Comparison of ENCODE assay signal across 17 cellular contexts in the genomic region with DNA sequence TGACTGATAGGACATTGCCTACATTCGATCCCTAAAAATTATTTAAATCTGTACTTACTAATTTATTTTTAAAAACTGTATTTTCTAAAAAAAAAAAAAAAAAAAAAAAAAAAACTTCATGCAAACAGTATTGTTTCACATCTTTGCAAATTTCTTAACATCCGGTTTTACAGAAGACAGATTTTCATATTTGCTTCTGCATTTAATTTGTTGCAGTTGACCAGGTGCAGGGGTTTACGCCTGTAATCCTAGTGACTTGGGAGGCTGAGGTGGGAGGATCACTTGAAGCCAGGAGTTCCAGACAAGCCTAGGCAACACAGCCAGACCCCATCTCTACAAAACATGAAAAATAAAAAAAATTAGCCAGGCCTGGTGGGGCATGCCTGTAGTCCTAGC. TPM values are rescaled to one million over a fixed set of nuclear protein-coding genes. Genes with fewer than 3 reads are reported as not detected.
A peak's percentile ranks its signal among the peaks of the same experiment; 100 is the strongest.
DNase-seq lines count a peak whose midpoint lies in the region; ATAC-seq, FAIRE-seq and TF ChIP-seq lines count a peak whose summit lies in the region.
"Had no signal": no experiment of that assay in that cellular context is flagged by ENCODE, and none has a peak within 500 bp of the region (broad histone marks: within the 10 kb centered on the region; RNA-seq: fewer than 3 reads in every experiment).

No MANE protein-coding gene starts in this region.

- CTCF ChIA-PET in GM12878 (lab: Yijun Ruan, JAX): interaction anchor here (1.4 kb wide), 1 partner anchor 13 kb away, joined by 6 read pairs; no protein-coding TSS in a partner anchor
- CTCF ChIA-PET in Calu3 (lab: Charles Lee): no interaction called here

- H3K4me1 ChIP-seq in HUES6 (ENCODE audit: control insufficient read depth, insufficient read depth, low read length): peaks cover 27% of the 10 kb centered on the region
- H3K4me1 ChIP-seq in GM12878 (ENCODE audit: control insufficient read depth, insufficient read depth, low read length): peaks cover 31% of the 10 kb centered on the region
- peaks cover 5% of the 10 kb centered on the region for H3K4me1 ChIP-seq in mesendoderm (ENCODE audit: control insufficient read depth, low read depth, low read length)
- peaks cover 0 to 20% (median 3%) of the 10 kb centered on the region in 3 donors for H3K4me1 ChIP-seq in esophagus squamous epithelium
- H3K4me1 ChIP-seq in effector memory CD4-positive, alpha-beta T cell (ENCODE audit: control insufficient read depth, insufficient read depth, low read length, poor library complexity, severe bottlenecking): no peaks in the 10 kb centered on the region

- no peak overlapping the region for H4K8ac ChIP-seq in mesendoderm (ENCODE audit: low read depth, low read length)

- ATAC-seq in GM12878: no peak
- ATAC-seq: Right ventricle myocardium inferior had no signal

- no peak overlapping the region for H3K9ac ChIP-seq in HUES6 (ENCODE audit: low read length)
- H3K9ac ChIP-seq in GM12878 (ENCODE audit: control insufficient read depth, insufficient read depth, low read length): no peak overlapping the region
- H3K9ac ChIP-seq in mesendoderm (ENCODE audit: low read length): no peak overlapping the region
- H3K9ac ChIP-seq: SK-N-SH had no signal

- H3K9me3 ChIP-seq in HUES6 (ENCODE audit: control insufficient read depth, insufficient read depth, low read depth, low read length) (no peaks in the 10 kb centered on the region), GM12878 (replicated peaks; ENCODE audit: control insufficient read depth, insufficient read depth, low read length) (peaks cover 5% of the 10 kb centered on the region; the same call in 2 of the 3 replicates), esophagus squamous epithelium (no peaks in the 10 kb centered on the region)
- H3K9me3 ChIP-seq in effector memory CD4-positive, alpha-beta T cell (ENCODE audit: control insufficient read depth, low read length): no peaks in the 10 kb centered on the region
- H3K9me3 ChIP-seq: SK-N-SH had no signal

- no peaks in the 10 kb centered on the region for H3K79me1 ChIP-seq in mesendoderm (ENCODE audit: low read length)

- H3K27ac ChIP-seq in HUES6 (ENCODE audit: low read depth, low read length): peak overlapping the region; percentile 52; the same call in 1 of the 2 replicates
- 0 out of 2 replicates have a peak overlapping the region, but pooled peaks have one; percentile 22 for H3K27ac ChIP-seq in GM12878 (ENCODE audit: control insufficient read depth, insufficient read depth)
- H3K27ac ChIP-seq in mesendoderm (ENCODE audit: low read depth, low read length): no peak overlapping the region
- H3K27ac ChIP-seq in esophagus squamous epithelium: no peak overlapping the region
- H3K27ac ChIP-seq in effector memory CD4-positive, alpha-beta T cell (ENCODE audit: insufficient read depth, low read length, poor library complexity, severe bottlenecking): no peak overlapping the region

- no peak for TF ChIP-seq CTCF in GM12878 (IDR thresholded peaks at IDR 0.05 in 2 of 3, conservative IDR thresholded peaks at IDR 0.05 in 1 of 3; ENCODE audit: control insufficient read depth in 2 of 3, extremely low read depth in 1 of 3, insufficient read depth in 1 of 3, low read depth in 3 of 3, low read length in 3 of 3)
- TF ChIP-seq CTCF in esophagus squamous epithelium (IDR thresholded peaks at IDR 0.05): no peak
- no peak for TF ChIP-seq CTCF in Calu3 (IDR thresholded peaks at IDR 0.05; ENCODE audit: unreplicated experiment)

- no peak overlapping the region for H3K23ac ChIP-seq in mesendoderm (ENCODE audit: low read length)

- no peak overlapping the region for H2BK5ac ChIP-seq in mesendoderm (ENCODE audit: low read length)

- H3K27me3 Mint-ChIP-seq in Calu3 (ENCODE audit: unreplicated experiment): no peaks in the 10 kb centered on the region
- H3K27me3 Mint-ChIP-seq: CD4-positive, alpha-beta memory T cell had no signal

- in situ Hi-C loops in GM12878 (cut with MboI): no loop called here

- no TSS peak for BruUV-seq in GM12878 (replicated peaks; lab: Mats Ljungman, UMichigan)
- no TSS peak for BruUV-seq in Calu3 (replicated peaks; lab: Mats Ljungman, UMichigan)

- H3K27ac Mint-ChIP-seq in Calu3 (ENCODE audit: unreplicated experiment): no peak overlapping the region
- H3K27ac Mint-ChIP-seq: CD4-positive, alpha-beta memory T cell had no signal

- H3K4ac ChIP-seq in mesendoderm (ENCODE audit: low read depth, low read length): peak overlapping the region; percentile 73

- WGBS in GM12878 (ENCODE audit: insufficient coverage, insufficient replicate concordance, low lambda C conversion rate, missing lambda C conversion rate): 23% methylated on average over 3 of the region's 3 CpGs
- no CpG with 5 or more reads among the region's 3 CpGs for WGBS in mesendoderm (ENCODE audit: extremely low coverage, insufficient coverage, low lambda C conversion rate)
- WGBS in esophagus squamous epithelium, 2 donors: 72 to 93% methylated on average over 3 of the region's 3 CpGs

- no peak overlapping the region for H3K56ac ChIP-seq in mesendoderm (ENCODE audit: low read length)

- TF ChIP-seq POLR2A in GM12891 (IDR thresholded peaks at IDR 0.05; ENCODE audit: low read depth, low read length) (no peak), GM12878 (IDR thresholded peaks at IDR 0.05; ENCODE audit: low read depth, low read length) (no peak), esophagus squamous epithelium (IDR thresholded peaks at IDR 0.05) (no peak)

- no peak for TF ChIP-seq EP300 in GM12878 (IDR thresholded peaks at IDR 0.05; ENCODE audit: borderline replicate concordance in 1 of 2, control insufficient read depth in 1 of 2, low read depth in 2 of 2, low read length in 2 of 2)

- H2AK5ac ChIP-seq in mesendoderm (ENCODE audit: low read length): no peak overlapping the region

- no peaks in the 10 kb centered on the region for H3K9me3 Mint-ChIP-seq in Calu3 (ENCODE audit: low read depth, unreplicated experiment)

- RAD21 ChIA-PET in GM12878 (lab: Charles Lee; ENCODE audit: unreplicated experiment): interaction anchor here (0.6 to 2.0 kb wide), 11 partner anchors 8 to 382 kb away, joined by 3 to 11 read pairs (median 4); no protein-coding TSS in a partner anchor

- H3K36me3 Mint-ChIP-seq in Calu3 (ENCODE audit: insufficient read depth, unreplicated experiment): peaks cover 2% of the 10 kb centered on the region

- H2BK15ac ChIP-seq in mesendoderm (replicated peaks; ENCODE audit: low read depth): no peak overlapping the region

- H3K79me2 ChIP-seq in GM12878 (ENCODE audit: control insufficient read depth, insufficient read depth, low read length): peaks cover 86% of the 10 kb centered on the region
- no peaks in the 10 kb centered on the region for H3K79me2 ChIP-seq in mesendoderm (ENCODE audit: control insufficient read depth, insufficient read depth, low read length)

- H4K5ac ChIP-seq in mesendoderm (ENCODE audit: low read length): no peak overlapping the region

- H3K4me3 ChIP-seq in HUES6 (ENCODE audit: low read depth, low read length): no peak overlapping the region
- H3K4me3 ChIP-seq in GM12878: peak overlapping the region; percentile 7; the same call in 1 of the 2 replicates
- no peak overlapping the region for H3K4me3 ChIP-seq in mesendoderm (ENCODE audit: low read length)
- H3K4me3 ChIP-seq in esophagus squamous epithelium: no peak overlapping the region
- no peak overlapping the region for H3K4me3 ChIP-seq in effector memory CD4-positive, alpha-beta T cell (ENCODE audit: insufficient read depth, low read depth, low read length, poor library complexity, severe bottlenecking)

- 0 out of 2 replicates have a peak, but pooled peaks cover 3% of the 10 kb centered on the region for H4K20me1 ChIP-seq in GM12878 (ENCODE audit: control insufficient read depth, insufficient read depth)

- DNase-seq in GM12891 (ENCODE audit: insufficient read length, low spot score): no peak
- DNase-seq in GM12878 (ENCODE audit: low read depth, low spot score): no peak
- DNase-seq in mesendoderm: no peak
- DNase-seq in esophagus squamous epithelium (lab: John Stamatoyannopoulos, UW): no peak
- no peak for DNase-seq in effector memory CD4-positive, alpha-beta T cell
- DNase-seq in NCI-H524 treated with DMSO at 0.1 percent for 48 hours (lab: John Stamatoyannopoulos, UW): no peak
- DNase-seq in Calu3: no peak
- DNase-seq: CD4-positive, alpha-beta memory T cell; KG1; NCI-H1092; NCI-H1694; NCI-H2107; NCI-H69; SK-N-SH had no signal

- intact Hi-C loops in GM12878 (cut with micrococcal nuclease; ENCODE audit: unreplicated experiment) (no loop called here), esophagus squamous epithelium (cut with DNase I) (no loop called here), Calu3 (cut with micrococcal nuclease; ENCODE audit: unreplicated experiment) (no loop called here)

- H3K27me3 ChIP-seq in HUES6 (ENCODE audit: control insufficient read depth, insufficient read depth, low read length) (no peaks in the 10 kb centered on the region), GM12878 (replicated peaks in 1 of 2; ENCODE audit: control insufficient read depth in 2 of 2, insufficient read depth in 2 of 2, low read length in 1 of 2) (no peaks in the 10 kb centered on the region), mesendoderm (ENCODE audit: insufficient read depth, low read length, poor library complexity) (no peaks in the 10 kb centered on the region), esophagus squamous epithelium (no peaks in the 10 kb centered on the region)
- no peaks in the 10 kb centered on the region for H3K27me3 ChIP-seq in effector memory CD4-positive, alpha-beta T cell (replicated peaks; ENCODE audit: control insufficient read depth, insufficient read depth, low read length, poor library complexity, severe bottlenecking)

- TF ChIP-seq RAD21 in GM12878 (IDR thresholded peaks at IDR 0.05; ENCODE audit: insufficient read depth, low read depth, low read length): no peak

- FAIRE-seq in GM12891 (lab: Jason Lieb, UNC) (peak; percentile 57), GM12878 (lab: Jason Lieb, UNC) (no peak)
- FAIRE-seq: D721Med had no signal

- no peak overlapping the region for H2AFZ ChIP-seq in GM12878 (ENCODE audit: control insufficient read depth, low read depth, low read length)

- H3K4me1 Mint-ChIP-seq in Calu3 (ENCODE audit: low read depth, unreplicated experiment): peaks cover 21% of the 10 kb centered on the region

- H3K18ac ChIP-seq in mesendoderm (ENCODE audit: low read length): peak overlapping the region; percentile 31

- H3K4me2 ChIP-seq in GM12878 (ENCODE audit: control insufficient read depth, insufficient read depth): peak overlapping the region; percentile 61
- H3K4me2 ChIP-seq in mesendoderm (ENCODE audit: low read length): no peak overlapping the region
- H3K4me2 ChIP-seq: SK-N-SH had no signal

- no peaks in the 10 kb centered on the region for H3K36me3 ChIP-seq in HUES6 (ENCODE audit: control insufficient read depth, insufficient read depth, low read length)
- peaks cover 0 to 4% of the 10 kb centered on the region in 2 experiments; a peak in 1 of 4 replicates for H3K36me3 ChIP-seq in GM12878 (ENCODE audit: control insufficient read depth in 2 of 2, insufficient read depth in 2 of 2, low read length in 1 of 2)
- no peaks in the 10 kb centered on the region for H3K36me3 ChIP-seq in mesendoderm (ENCODE audit: control insufficient read depth, insufficient read depth, low read length)
- H3K36me3 ChIP-seq in esophagus squamous epithelium: no peaks in the 10 kb centered on the region
- no peaks in the 10 kb centered on the region for H3K36me3 ChIP-seq in effector memory CD4-positive, alpha-beta T cell (ENCODE audit: control insufficient read depth, insufficient read depth, low read length)

- no peak overlapping the region for H3K4me3 Mint-ChIP-seq in Calu3 (ENCODE audit: low read depth, unreplicated experiment)
- H3K4me3 Mint-ChIP-seq: CD4-positive, alpha-beta memory T cell had no signal

- no peak overlapping the region for H2BK120ac ChIP-seq in mesendoderm (ENCODE audit: low read depth, low read length)

- POLR2A ChIA-PET in GM12878 (lab: Charles Lee): interaction anchor here (0.6 to 3.2 kb wide), 7 partner anchors 11 to 217 kb away, joined by 3 to 8 read pairs (median 5); no protein-coding TSS in a partner anchor

- SMC1A ChIA-PET in GM12878 (lab: Charles Lee; ENCODE audit: uncharacterized antibody, unreplicated experiment): interaction anchor here (0.6 to 3.5 kb wide), 6 partner anchors 9 to 242 kb away, joined by 3 to 34 read pairs (median 5); no protein-coding TSS in a partner anchor

RNA-seq across cellular contexts. Expression of a gene that starts 6.4 kb away (rescaled TPM):
- polyA plus RNA-seq in GM12891 (2012; ENCODE audit: low read depth, missing spikeins): 30.5 TPM
- 396 and 457 TPM in 2 replicates for total RNA-seq in GM12878 (2013; cell fraction: nucleolus; rRNA removed)
- 19.0 and 23.6 TPM in 2 replicates for total RNA-seq in GM12878 (2014; rRNA removed)
- total RNA-seq in GM12878 (2014; rRNA removed; fragmentation: Illumina TruSeq; extraction: Trizol): 20.1 and 24.3 TPM in 2 replicates
- 27.0 and 27.3 TPM in 2 replicates for total RNA-seq in GM12878 (2021)
- polyA plus RNA-seq in GM12878 (2011; ENCODE audit: low read depth): 15.6 TPM
- polyA plus RNA-seq in GM12878 (2011; rRNA removed): 50.8 and 53.8 TPM in 2 replicates
- polyA plus RNA-seq in GM12878 (2011; cell fraction: cytosol; rRNA removed): 22.1 and 28.4 TPM in 2 replicates
- 95.4 and 129 TPM in 2 replicates for polyA plus RNA-seq in GM12878 (2011; cell fraction: nucleus; rRNA removed)
- 19.3 and 20.9 TPM in 2 replicates for polyA plus RNA-seq in GM12878 (2012)
- 16.5 and 21.7 TPM in 2 replicates for polyA plus RNA-seq in GM12878 (2014; fragmentation: Illumina TruSeq; extraction: Trizol)
- polyA plus RNA-seq in GM12878 (2014; fragmentation: Nextera tagmentation; extraction: Ambion mirVana): 1 to 10 TPM; 6.3 to 8.9 TPM
- polyA plus RNA-seq in GM12878 (2014; rRNA removed): 18.2 TPM in 2 replicates
- polyA plus RNA-seq in GM12878 (2016; fragmentation: Nextera tagmentation; extraction: Ambion mirVana): 1 to 10 TPM; 7.7 to 8.5 TPM
- polyA minus RNA-seq in GM12878 (2011; rRNA and poly(A)+ RNA removed): 114 and 135 TPM in 2 replicates
- polyA minus RNA-seq in GM12878 (2011; cell fraction: cytosol; rRNA and poly(A)+ RNA removed): 25.4 and 32.1 TPM in 2 replicates
- 165 and 223 TPM in 2 replicates for polyA minus RNA-seq in GM12878 (2011; cell fraction: nucleus; rRNA and poly(A)+ RNA removed)
- polyA plus RNA-seq in mesendoderm (2013, experiment 1 of 2): 4.8 TPM
- 5.4 TPM for polyA plus RNA-seq in mesendoderm (2013, experiment 2 of 2)
- 100 to 1,000 TPM in 1 of 4 donors, 10 to 100 TPM in 3; 19.2 to 108 (median 35.4) TPM for total RNA-seq in esophagus squamous epithelium
- total RNA-seq in Calu3 (2022): 217 and 227 TPM in 2 replicates

Comparison
In these comparisons a context has a peak if more than half of its experiments do, and no peak if none do; other contexts are left out.
1. H3K27ac ChIP-seq: peak in HUES6 (single experiment) and GM12878 (single experiment); none in mesendoderm (single experiment), esophagus squamous epithelium (0 of 4) and effector memory CD4-positive, alpha-beta T cell (single experiment).